Comparison of ENCODE assay signal across 12 cellular contexts in genomic region chr1:25294889-25295790, GRCh38. TPM values are rescaled to one million over a fixed set of nuclear protein-coding genes. Genes with fewer than 3 reads are reported as not detected.
"Had no signal": no experiment of that assay in that cellular context is flagged by ENCODE, and none has a peak within 500 bp of the region (broad histone marks: within the 10 kb centered on the region; RNA-seq: fewer than 3 reads in every experiment).

No MANE protein-coding gene starts in this region.

RNA-seq across cellular contexts. Expression of gene RHD, which starts 22.8 kb away (rescaled TPM):
- total RNA-seq: esophagus squamous epithelium; glomerular endothelial cell; mucosa of gallbladder; naive thymus-derived CD8-positive, alpha-beta T cell; ovary; renal cortical epithelial cell; suprapubic skin; transverse colon; upper lobe of right lung; vagina had no signal
- polyA plus RNA-seq: keratinocyte, ovary, psoas muscle had no signal
